ENCODE assay signal across 1 cellular context in genomic region chr15:33089878-33090757, GRCh38.
TF ChIP-seq lines count a peak whose summit lies in the region.

No MANE protein-coding gene starts in this region.

TF ChIP-seq in SK-N-SH, 30 proteins besides CTCF, POLR2A, EP300 and RAD21 (continued from another document):
- TF ChIP-seq, protein P1, sequence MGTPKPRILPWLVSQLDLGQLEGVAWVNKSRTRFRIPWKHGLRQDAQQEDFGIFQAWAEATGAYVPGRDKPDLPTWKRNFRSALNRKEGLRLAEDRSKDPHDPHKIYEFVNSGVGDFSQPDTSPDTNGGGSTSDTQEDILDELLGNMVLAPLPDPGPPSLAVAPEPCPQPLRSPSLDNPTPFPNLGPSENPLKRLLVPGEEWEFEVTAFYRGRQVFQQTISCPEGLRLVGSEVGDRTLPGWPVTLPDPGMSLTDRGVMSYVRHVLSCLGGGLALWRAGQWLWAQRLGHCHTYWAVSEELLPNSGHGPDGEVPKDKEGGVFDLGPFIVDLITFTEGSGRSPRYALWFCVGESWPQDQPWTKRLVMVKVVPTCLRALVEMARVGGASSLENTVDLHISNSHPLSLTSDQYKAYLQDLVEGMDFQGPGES (IDR thresholded peaks at IDR 0.05; ENCODE audit: low read depth, low read length): no peak
- TF ChIP-seq FOXM1 (IDR thresholded peaks at IDR 0.05; ENCODE audit: low read depth): no peak
